ENCODE assay signal across 16 cellular contexts in the genomic region with DNA sequence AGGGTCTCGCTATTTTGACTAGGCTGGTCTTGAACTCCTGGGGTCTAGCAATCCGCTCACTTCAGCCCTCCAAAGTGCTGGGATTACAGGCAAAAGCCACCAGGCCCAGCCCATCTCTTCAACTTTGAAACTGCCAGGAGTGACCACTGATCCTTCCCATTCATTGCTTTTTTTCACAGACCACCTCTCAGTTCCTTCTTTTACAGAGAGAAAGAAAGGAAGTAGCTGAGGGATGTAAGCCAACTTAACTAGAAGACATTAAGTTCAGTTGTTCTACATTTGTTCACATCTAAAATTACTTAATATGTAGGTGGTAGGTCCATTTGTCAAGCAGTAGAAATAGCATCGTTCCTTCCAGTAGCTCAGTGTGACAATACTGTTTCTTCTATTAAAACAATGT.
A peak's percentile ranks its signal among the peaks of the same experiment; 100 is the strongest.
DNase-seq lines count a peak whose midpoint lies in the region; ATAC-seq and TF ChIP-seq lines count a peak whose summit lies in the region.
"Had no signal": no experiment of that assay in that cellular context is flagged by ENCODE, and none has a peak within 500 bp of the region (broad histone marks: within the 10 kb centered on the region; RNA-seq: fewer than 3 reads in every experiment).

No MANE protein-coding gene starts in this region.

- H3K27ac ChIP-seq in OCI-LY3 (ENCODE audit: low read length) (peak overlapping the region; percentile 85), right lobe of liver (no peak overlapping the region), colonic mucosa (no peak overlapping the region)

- in situ Hi-C loops in KBM-7 (cut with MboI; ENCODE audit: low pct_unique_long_range_greater_than_20kb, low sequenced_read_pairs), result no loop called here

- H3K79me2 ChIP-seq in OCI-LY3 (ENCODE audit: low read length), result no peaks in the 10 kb centered on the region

- peaks cover 19% of the 10 kb centered on the region for H3K4me1 Mint-ChIP-seq in CD14-positive monocyte

- H3K4me1 ChIP-seq in OCI-LY3 (ENCODE audit: low read length) (peaks cover 29% of the 10 kb centered on the region), right lobe of liver (peaks cover 0 to 11% (median 0%) of the 10 kb centered on the region in 4 donors), colonic mucosa (no peaks in the 10 kb centered on the region)
- H3K4me1 ChIP-seq: Caco-2 had no signal

- no peaks in the 10 kb centered on the region for H4K20me1 ChIP-seq in OCI-LY3 (ENCODE audit: insufficient read depth, low read length)

- H3K27me3 Mint-ChIP-seq in CD14-positive monocyte (ENCODE audit: low read depth in 3 of 3), result peaks cover 0 to 2% (median 1%) of the 10 kb centered on the region in 3 donors
- H3K27me3 Mint-ChIP-seq: CD4-positive, alpha-beta T cell had no signal

- peak overlapping the region; percentile 85 for H3K4me2 ChIP-seq in OCI-LY3 (ENCODE audit: low read length)

- H3K9me3 ChIP-seq in OCI-LY3 (ENCODE audit: insufficient read depth, low read length) (no peaks in the 10 kb centered on the region), right lobe of liver (no peaks in the 10 kb centered on the region), colonic mucosa (no peaks in the 10 kb centered on the region)
- H3K9me3 ChIP-seq: Caco-2 had no signal

- TF ChIP-seq POLR2A in right lobe of liver (IDR thresholded peaks at IDR 0.05), result no peak

- DNase-seq in CD14-positive monocyte (ENCODE audit: low spot score), result no peak
- peak; percentile 18 for DNase-seq in KBM-7
- peak; percentile 5 for DNase-seq in middle frontal gyrus (ENCODE audit: extremely low spot score, low spot score)
- no peak for DNase-seq in islet precursor cell
- DNase-seq in anterior cingulate cortex (lab: John Stamatoyannopoulos, UW), result no peak
- DNase-seq in right lobe of liver, result no peak
- no peak for DNase-seq in colonic mucosa
- DNase-seq: ACHN; Caco-2; CD4-positive, alpha-beta T cell; GOT3; KG1; NCI-H2171 treated with DMSO at 0.1 percent for 48 hours; NCI-H446 had no signal

- H3K27me3 ChIP-seq in OCI-LY3 (ENCODE audit: low read depth, low read length) (no peaks in the 10 kb centered on the region), right lobe of liver (no peaks in the 10 kb centered on the region), colonic mucosa (no peaks in the 10 kb centered on the region)

- H3K9me3 Mint-ChIP-seq in CD14-positive monocyte, result peaks cover 0 to 11% (median 0%) of the 10 kb centered on the region in 7 donors
- H3K9me3 Mint-ChIP-seq: CD4-positive, alpha-beta T cell had no signal

- H3K36me3 ChIP-seq in OCI-LY3 (replicated peaks; ENCODE audit: low read depth, low read length), result no peaks in the 10 kb centered on the region
- H3K36me3 ChIP-seq in right lobe of liver, result no peaks in the 10 kb centered on the region
- no peaks in the 10 kb centered on the region for H3K36me3 ChIP-seq in colonic mucosa

- no peaks in the 10 kb centered on the region for H3K36me3 Mint-ChIP-seq in CD14-positive monocyte

- TF ChIP-seq CTCF in CD14-positive monocyte (IDR thresholded peaks at IDR 0.05) (no peak), OCI-LY3 (IDR thresholded peaks at IDR 0.05; ENCODE audit: low read depth, low read length) (no peak), right lobe of liver (IDR thresholded peaks at IDR 0.05) (no peak), colonic mucosa (IDR thresholded peaks at IDR 0.05) (no peak)

- peak overlapping the region in 1 of 2 donors; percentile 16 for H3K4me3 Mint-ChIP-seq in CD14-positive monocyte
- H3K4me3 Mint-ChIP-seq: CD4-positive, alpha-beta T cell had no signal

- peak overlapping the region in 5 of 7 donors; percentile 45 to 78 (median 66) for H3K27ac Mint-ChIP-seq in CD14-positive monocyte
- H3K27ac Mint-ChIP-seq: CD4-positive, alpha-beta T cell had no signal

- no peak for ATAC-seq in right lobe of liver
- ATAC-seq: SK-N-SH treated with all-trans-retinoic acid at 6 μM for 48 hours had no signal

- WGBS in right lobe of liver (ENCODE audit: insufficient coverage, low coverage, low lambda C conversion rate, missing lambda C conversion rate), result 65% methylated on average over 1 of the region's 3 CpGs

- H3K4me3 ChIP-seq in OCI-LY3 (ENCODE audit: low read length) (peak overlapping the region; percentile 48), right lobe of liver (no peak overlapping the region), colonic mucosa (no peak overlapping the region)

- H2AFZ ChIP-seq in OCI-LY3 (ENCODE audit: low read depth, low read length), result no peak overlapping the region

- intact Hi-C loops in CD14-positive monocyte (cut with micrococcal nuclease), result no loop called here
- intact Hi-C loops in right lobe of liver (cut with DNase I), result no loop called here
- intact Hi-C loops in colonic mucosa (cut with DNase I), result no loop called here

- peak overlapping the region; percentile 12; the same call in 1 of the 2 replicates for H3K9ac ChIP-seq in OCI-LY3 (ENCODE audit: low read length)
- H3K9ac ChIP-seq in colonic mucosa (ENCODE audit: low read depth in 2 of 2, low read length in 2 of 2), result no peak overlapping the region

Comparison
In these comparisons a context has a peak if more than half of its experiments do, and no peak if none do; other contexts are left out.
1. DNase-seq: peak in KBM-7 (single experiment) and middle frontal gyrus (single experiment); none in CD14-positive monocyte (single experiment), islet precursor cell (single experiment), anterior cingulate cortex (0 of 58), right lobe of liver (0 of 3) and colonic mucosa (single experiment).